Comparison of ENCODE assay signal across 9 cellular contexts in the genomic region with DNA sequence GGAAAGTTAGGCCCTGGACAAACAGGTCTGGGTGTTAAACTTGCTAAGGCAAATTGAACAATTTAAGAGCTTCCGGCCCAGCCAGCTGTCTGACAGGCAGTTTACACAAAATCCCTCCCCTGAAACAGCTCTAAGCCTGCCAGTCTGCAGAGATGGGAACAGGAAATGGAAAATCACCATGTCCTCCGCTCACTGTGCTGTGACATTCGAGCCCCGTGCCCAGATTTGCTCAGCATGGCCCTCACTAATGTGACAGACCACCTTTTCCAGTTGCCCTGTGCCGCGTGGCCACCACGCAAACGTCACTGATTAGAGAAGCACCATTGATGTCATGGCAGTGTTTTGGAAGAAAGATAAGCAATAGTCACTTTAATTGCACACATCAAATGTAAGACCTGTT. TPM values are rescaled to one million over a fixed set of nuclear protein-coding genes. Genes with fewer than 3 reads are reported as not detected.
DNase-seq lines count a peak whose midpoint lies in the region; ATAC-seq and TF ChIP-seq lines count a peak whose summit lies in the region.
"Had no signal": no experiment of that assay in that cellular context is flagged by ENCODE, and none has a peak within 500 bp of the region (broad histone marks: within the 10 kb centered on the region; RNA-seq: fewer than 3 reads in every experiment).

No MANE protein-coding gene starts in this region.

- H3K9ac ChIP-seq in BLaER1 treated with 17β-estradiol and CSF1 and Interleukin-3, amounts not matched to agents 10 nM and 100 nM, result peak overlapping the region; percentile 11 to 68 (median 54); a peak in 21 of 22 replicates

- TF ChIP-seq EP300 in sigmoid colon (IDR thresholded peaks at IDR 0.05), result no peak

- H3K9me3 ChIP-seq in BLaER1 treated with 17β-estradiol and CSF1 and Interleukin-3, amounts not matched to agents 10 nM and 100 nM (replicated peaks in 1 of 11), result no peaks in the 10 kb centered on the region
- H3K9me3 ChIP-seq in SJCRH30 (replicated peaks) (no peaks in the 10 kb centered on the region), sigmoid colon (no peaks in the 10 kb centered on the region)

- peak; percentile 63 for ATAC-seq in GM21447 (IDR thresholded peaks at IDR 0.05; ENCODE audit: unreplicated experiment)

- peaks cover 66 to 91% (median 82%) of the 10 kb centered on the region in 10 experiments for H3K4me1 ChIP-seq in BLaER1 treated with 17β-estradiol and CSF1 and Interleukin-3, amounts not matched to agents 10 nM and 100 nM
- H3K4me1 ChIP-seq in SJCRH30, result peaks cover 33% of the 10 kb centered on the region
- H3K4me1 ChIP-seq in sigmoid colon, result peaks cover 0 to 18% (median 0%) of the 10 kb centered on the region in 4 donors

- intact Hi-C loops in sigmoid colon (cut with DNase I), result no loop called here

- peak overlapping the region; percentile 75 to 96 (median 88) for H3K4me2 ChIP-seq in BLaER1 treated with 17β-estradiol and CSF1 and Interleukin-3, amounts not matched to agents 10 nM and 100 nM

- H3K4me3 ChIP-seq in BLaER1 treated with 17β-estradiol and CSF1 and Interleukin-3, amounts not matched to agents 10 nM and 100 nM, result peak overlapping the region in 9 of 10 experiments; percentile 7 to 57 (median 37); a peak in 10 of 20 replicates
- peak overlapping the region; percentile 24 for H3K4me3 ChIP-seq in SJCRH30
- H3K4me3 ChIP-seq in sigmoid colon, result no peak overlapping the region

- TF ChIP-seq CTCF in sigmoid colon (IDR thresholded peaks at IDR 0.05), result no peak

- H3K36me3 ChIP-seq in BLaER1 treated with 17β-estradiol and CSF1 and Interleukin-3, amounts not matched to agents 10 nM and 100 nM, result peaks cover 0 to 13% (median 0%) of the 10 kb centered on the region in 11 experiments; a peak in 2 of 22 replicates
- H3K36me3 ChIP-seq in SJCRH30 (peaks cover 3% of the 10 kb centered on the region; the same call in 1 of the 2 replicates), sigmoid colon (no peaks in the 10 kb centered on the region)

- DNase-seq in SJCRH30, result peak; percentile 73 to 85
- peak; percentile 34 for DNase-seq in kidney tubule cell (ENCODE audit: low spot score)
- no peak for DNase-seq in AG20443 (ENCODE audit: low spot score)
- no peak for DNase-seq in GM19240 (ENCODE audit: insufficient read length, low spot score)
- DNase-seq in NCI-H446 treated with DMSO at 0.1 percent for 48 hours (lab: John Stamatoyannopoulos, UW), result no peak
- no peak for DNase-seq in sigmoid colon
- DNase-seq: NCI-H187 treated with DMSO at 0.1 percent for 48 hours had no signal

- WGBS in sigmoid colon, 2 donors, result 8 to 21% methylated on average over 8 of the region's 8 CpGs

- TF ChIP-seq POLR2A in sigmoid colon (IDR thresholded peaks at IDR 0.05), result no peak

- H3K27me3 ChIP-seq in BLaER1 treated with 17β-estradiol and CSF1 and Interleukin-3, amounts not matched to agents 10 nM and 100 nM, result no peaks in the 10 kb centered on the region
- no peaks in the 10 kb centered on the region for H3K27me3 ChIP-seq in SJCRH30
- H3K27me3 ChIP-seq in sigmoid colon, result no peaks in the 10 kb centered on the region

- peak overlapping the region; percentile 13 to 75 (median 66); a peak in 20 of 22 replicates for H3K27ac ChIP-seq in BLaER1 treated with 17β-estradiol and CSF1 and Interleukin-3, amounts not matched to agents 10 nM and 100 nM
- peak overlapping the region; percentile 82 for H3K27ac ChIP-seq in SJCRH30
- peak overlapping the region in 1 of 4 donors; percentile 28 for H3K27ac ChIP-seq in sigmoid colon

- peaks cover 0 to 29% (median 0%) of the 10 kb centered on the region in 11 experiments; a peak in 2 of 22 replicates for H4K20me1 ChIP-seq in BLaER1 treated with 17β-estradiol and CSF1 and Interleukin-3, amounts not matched to agents 10 nM and 100 nM

RNA-seq across cellular contexts. Expression of a gene that starts 41.0 kb away (rescaled TPM):
- 6.5 and 6.8 TPM in 2 replicates for total RNA-seq in SJCRH30 (2014; rRNA removed; shearing (Covaris generic))
- total RNA-seq in sigmoid colon, result 1 to 10 TPM in 2 of 4 donors, under 1 TPM in 2; 0.16 to 5.3 (median 1.4) TPM
- 10 to 100 TPM in 2 of 3 donors, 1 to 10 TPM in 1; 4.7 to 18.7 (median 10.8) TPM for polyA plus RNA-seq in sigmoid colon

RNA-seq across cellular contexts. Expression of a gene that starts 42.1 kb away (rescaled TPM):
- 0.20 and 0.43 TPM in 2 replicates for total RNA-seq in SJCRH30 (2014; rRNA removed; shearing (Covaris generic))
- total RNA-seq in sigmoid colon, result 1 to 10 TPM in 1 of 4 donors, not detected in 3; 1.4 TPM
- 1 to 10 TPM in 1 of 3 donors, under 1 TPM in 1, not detected in 1; 0.50 to 2.1 TPM for polyA plus RNA-seq in sigmoid colon

Comparison
In these comparisons a context has a peak if more than half of its experiments do, and no peak if none do; other contexts are left out.
1. H3K4me3 ChIP-seq: peak in BLaER1 treated with 17β-estradiol and CSF1 and Interleukin-3, amounts not matched to agents 10 nM and 100 nM (9 of 10) and SJCRH30 (single experiment); none in sigmoid colon (0 of 4).
2. DNase-seq: peak in SJCRH30 (2 of 2) and kidney tubule cell (single experiment); none in AG20443 (single experiment), GM19240 (single experiment), NCI-H446 treated with DMSO at 0.1 percent for 48 hours (single experiment) and sigmoid colon (single experiment).